23 cellular contexts compared by ENCODE assay signal in genomic region chr10:86655596-86655995, GRCh38. TPM values are rescaled to one million over a fixed set of nuclear protein-coding genes. Genes with fewer than 3 reads are reported as not detected.
A peak's percentile ranks its signal among the peaks of the same experiment; 100 is the strongest.
DNase-seq lines count a peak whose midpoint lies in the region; ATAC-seq, FAIRE-seq and TF ChIP-seq lines count a peak whose summit lies in the region.
"Had no signal": no experiment of that assay in that cellular context is flagged by ENCODE, and none has a peak within 500 bp of the region (broad histone marks: within the 10 kb centered on the region; RNA-seq: fewer than 3 reads in every experiment).

No MANE protein-coding gene starts in this region.

- H4K20me1 ChIP-seq in HepG2 (ENCODE audit: insufficient read depth, low read length) (no peaks in the 10 kb centered on the region), osteoblast (ENCODE audit: insufficient read depth, low read length) (no peaks in the 10 kb centered on the region)

- no TSS peak for BruUV-seq in HepG2 (replicated peaks; lab: Mats Ljungman, UMichigan)

- H3K4me2 ChIP-seq in HepG2 (ENCODE audit: low read depth, low read length) (no peak overlapping the region), osteoblast (ENCODE audit: insufficient read depth, low read length) (no peak overlapping the region)
- H3K4me2 ChIP-seq: GM23338 had no signal

- H3K79me2 ChIP-seq in HepG2 (ENCODE audit: insufficient read depth, low read length) (no peaks in the 10 kb centered on the region), osteoblast (ENCODE audit: insufficient read depth, low read length) (no peaks in the 10 kb centered on the region)

- in situ Hi-C loops in HepG2 (cut with HindIII; ENCODE audit: extremely low pct_ligation_motif_present, low pct_unique_long_range_greater_than_20kb): no loop called here

- H3K27ac ChIP-seq in right lobe of liver: no peak overlapping the region
- H3K27ac ChIP-seq in HepG2 (ENCODE audit: extremely low read length, insufficient read depth, low read length): no peak overlapping the region
- no peak overlapping the region for H3K27ac ChIP-seq in coronary artery
- no peak overlapping the region for H3K27ac ChIP-seq in osteoblast (ENCODE audit: low read depth, low read length)
- H3K27ac ChIP-seq in aorta (ENCODE audit: low read depth in 1 of 2, low read length in 2 of 2): no peak overlapping the region
- H3K27ac ChIP-seq: RWPE1 had no signal

- CTCF ChIA-PET in HepG2 (lab: Yijun Ruan, JAX; ENCODE audit: low intra/inter-chr PET ratio, low total read pairs): no interaction called here

- no peak overlapping the region for H3K9ac ChIP-seq in HepG2 (ENCODE audit: insufficient read depth, low read depth, low read length)

- no peak for TF ChIP-seq RAD21 in HepG2 (CRISPR knock-in tag; IDR thresholded peaks at IDR 0.05)

- H3K27me3 ChIP-seq in right lobe of liver: no peaks in the 10 kb centered on the region
- H3K27me3 ChIP-seq in HepG2 (ENCODE audit: control insufficient read depth in 1 of 2, insufficient read depth in 2 of 2, low read length in 2 of 2): peaks cover 11 to 53% of the 10 kb centered on the region in 2 experiments
- H3K27me3 ChIP-seq in osteoblast (ENCODE audit: insufficient read depth, low read length): peaks cover 2% of the 10 kb centered on the region
- H3K27me3 ChIP-seq in aorta (ENCODE audit: control insufficient read depth in 1 of 2, insufficient read depth in 2 of 2, low read length in 1 of 2): no peaks in the 10 kb centered on the region
- H3K27me3 ChIP-seq: BE2C had no signal

- WGBS in right lobe of liver (ENCODE audit: insufficient coverage, low coverage, low lambda C conversion rate, missing lambda C conversion rate): no CpG with 5 or more reads among the region's 3 CpGs
- no CpG with 5 or more reads among the region's 3 CpGs for WGBS in HepG2 (ENCODE audit: low lambda C conversion rate)
- WGBS in aorta, 2 donors: 92 to 94% methylated on average over 3 of the region's 3 CpGs

- DNase-seq in right lobe of liver: peak in 2 of 3 donors; percentile 2 to 11
- no peak for DNase-seq in HepG2 (ENCODE audit: low spot score)
- peak; percentile 22 for DNase-seq in coronary artery (ENCODE audit: low spot score)
- peak; percentile 52 for DNase-seq in osteoblast (ENCODE audit: insufficient read length, low spot score, missing footprints)
- DNase-seq in aorta: peak; percentile 13 to 59
- DNase-seq in kidney glomerular epithelial cell (lab: John Stamatoyannopoulos, UW): no peak
- no peak for DNase-seq in left lobe of liver (ENCODE audit: low spot score)
- DNase-seq: BE2C; CD4-positive, CD25-positive, alpha-beta regulatory T cell; DMS79 treated with DMSO at 0.1 percent for 48 hours; NCI-H1105; NCI-H146; NCI-H2029; NCI-H345; NCI-H524; NCI-H774; NK-92 treated with Interleukin-12 subunit alpha and Interleukin-12 subunit beta, amount 100 ng/mL, for 24 hours had no signal

- H3K4me1 ChIP-seq in right lobe of liver: no peaks in the 10 kb centered on the region
- H3K4me1 ChIP-seq in HepG2 (ENCODE audit: insufficient read depth, low read length): no peaks in the 10 kb centered on the region
- no peaks in the 10 kb centered on the region for H3K4me1 ChIP-seq in osteoblast (ENCODE audit: insufficient read depth, low read length)
- H3K4me1 ChIP-seq in aorta (ENCODE audit: control insufficient read depth in 1 of 2, insufficient read depth in 2 of 2, low read length in 2 of 2): no peaks in the 10 kb centered on the region

- H3K4me3 ChIP-seq in right lobe of liver (no peak overlapping the region), HepG2 (replicated peaks in 1 of 3; ENCODE audit: insufficient read depth in 1 of 3, low read depth in 2 of 3, low read length in 3 of 3) (no peak overlapping the region), coronary artery (no peak overlapping the region), osteoblast (ENCODE audit: insufficient read depth, low read length) (no peak overlapping the region), aorta (ENCODE audit: low read length in 2 of 2) (no peak overlapping the region)
- H3K4me3 ChIP-seq: GM12878, GM23338 had no signal

- H3K9me3 ChIP-seq in right lobe of liver (no peaks in the 10 kb centered on the region), HepG2 (ENCODE audit: low read length) (no peaks in the 10 kb centered on the region), osteoblast (ENCODE audit: low read depth, low read length) (no peaks in the 10 kb centered on the region), aorta (ENCODE audit: control insufficient read depth, low read length) (no peaks in the 10 kb centered on the region)
- H3K9me3 ChIP-seq: BE2C had no signal

- POLR2A ChIA-PET in HepG2 (lab: Yijun Ruan, JAX): no interaction called here

- ATAC-seq in right lobe of liver (no peak), HepG2 (no peak), aorta (ENCODE audit: low FRiP score) (no peak), left lobe of liver (no peak), HG02885 (IDR thresholded peaks at IDR 0.05; ENCODE audit: poor library complexity, unreplicated experiment) (no peak)
- ATAC-seq: GM12878, GM23338 had no signal

- H2AFZ ChIP-seq in HepG2 (ENCODE audit: low read length) (no peak overlapping the region), osteoblast (ENCODE audit: low read length) (no peak overlapping the region)
- H2AFZ ChIP-seq: GM23338 had no signal

- TF ChIP-seq CTCF in right lobe of liver (IDR thresholded peaks at IDR 0.05) (no peak), HepG2 (CRISPR knock-in tag; IDR thresholded peaks at IDR 0.05) (no peak), coronary artery (IDR thresholded peaks at IDR 0.05) (no peak), osteoblast (IDR thresholded peaks at IDR 0.05; ENCODE audit: extremely low read depth, low read depth, low read length) (no peak)

- TF ChIP-seq POLR2A in right lobe of liver (IDR thresholded peaks at IDR 0.05) (no peak), HepG2 (IDR thresholded peaks at IDR 0.05; ENCODE audit: insufficient read depth in 1 of 2, low read depth in 2 of 2, low read length in 2 of 2) (no peak)

- intact Hi-C loops in right lobe of liver (cut with DNase I) (no loop called here), HepG2 (cut with micrococcal nuclease; ENCODE audit: unreplicated experiment) (no loop called here), aorta (cut with DNase I) (no loop called here)

- no peaks in the 10 kb centered on the region for H3K36me3 ChIP-seq in right lobe of liver
- no peaks in the 10 kb centered on the region for H3K36me3 ChIP-seq in HepG2 (replicated peaks in 1 of 2; ENCODE audit: control insufficient read depth in 1 of 2, insufficient read depth in 2 of 2, low read length in 2 of 2)
- H3K36me3 ChIP-seq in osteoblast (ENCODE audit: insufficient read depth, low read length): no peaks in the 10 kb centered on the region
- H3K36me3 ChIP-seq in aorta (ENCODE audit: control insufficient read depth in 1 of 2, insufficient read depth in 2 of 2, low read length in 1 of 2): no peaks in the 10 kb centered on the region
- H3K36me3 ChIP-seq: BE2C had no signal

- no peak for FAIRE-seq in HepG2 (lab: Jason Lieb, UNC)
- FAIRE-seq: GM12878 had no signal

- TF ChIP-seq EP300 in HepG2 (IDR thresholded peaks at IDR 0.05; ENCODE audit: low read depth in 2 of 2, low read length in 2 of 2) (no peak), HepG2 (CRISPR knock-in tag; IDR thresholded peaks at IDR 0.05; ENCODE audit: borderline replicate concordance) (no peak)

RNA-seq across cellular contexts. Expression of gene OPN4, which starts 1.2 kb away (rescaled TPM):
- total RNA-seq in right lobe of liver (not detected), HepG2 (2016; rRNA removed; fragmentation: Illumina TruSeq; extraction: Trizol) (not detected in 2 replicates), osteoblast (not detected in 2 replicates), aorta (under 1 TPM in 1 of 2 donors, not detected in 1; 0.36 TPM), left lobe of liver (not detected)
- not detected in 2 replicates for total RNA-seq in HepG2 (2016; cell fraction: cytosol; rRNA removed; fragmentation: Illumina TruSeq; extraction: Trizol; ENCODE audit: low read depth)
- not detected in 2 replicates for total RNA-seq in HepG2 (2016; cell fraction: insoluble cytoplasmic fraction; rRNA removed; fragmentation: Illumina TruSeq; extraction: Trizol)
- total RNA-seq in HepG2 (2016; cell fraction: membrane; rRNA removed; fragmentation: Illumina TruSeq; extraction: Trizol): not detected in 2 replicates
- total RNA-seq in HepG2 (2016; cell fraction: nucleus; rRNA removed; fragmentation: Illumina TruSeq; extraction: Trizol): not detected in 2 replicates
- polyA plus RNA-seq in HepG2 (2011; rRNA removed) (not detected in 2 replicates), aorta (not detected)
- not detected in 2 replicates for polyA plus RNA-seq in HepG2 (2011; cell fraction: cytosol; rRNA removed)
- polyA plus RNA-seq in HepG2 (2011; cell fraction: nucleus; rRNA removed): not detected in 2 replicates
- not detected in 2 replicates for polyA plus RNA-seq in HepG2 (2012)
- not detected in 2 replicates for polyA plus RNA-seq in HepG2 (2016; cell fraction: cytosol; fragmentation: Illumina TruSeq; extraction: Trizol; ENCODE audit: low read depth)
- not detected in 2 replicates for polyA plus RNA-seq in HepG2 (2016; cell fraction: insoluble cytoplasmic fraction; fragmentation: Illumina TruSeq; extraction: Trizol; ENCODE audit: low read depth)
- not detected in 2 replicates for polyA plus RNA-seq in HepG2 (2016; cell fraction: membrane; fragmentation: Illumina TruSeq; extraction: Trizol; ENCODE audit: low read depth)
- polyA plus RNA-seq in HepG2 (2016; cell fraction: nucleus; fragmentation: Illumina TruSeq; extraction: Trizol; ENCODE audit: insufficient read depth, low read depth): not detected in 2 replicates
- not detected in 2 replicates for polyA minus RNA-seq in HepG2 (2011; rRNA and poly(A)+ RNA removed; ENCODE audit: low replicate concordance)
- not detected in 2 replicates for polyA minus RNA-seq in HepG2 (2011; cell fraction: cytosol; rRNA and poly(A)+ RNA removed)
- polyA minus RNA-seq in HepG2 (2011; cell fraction: nucleus; rRNA and poly(A)+ RNA removed): not detected in 2 replicates
- total RNA-seq: A673; CD4-positive, CD25-positive, alpha-beta regulatory T cell; GM12878; GM23338 had no signal
- polyA plus RNA-seq: CD4-positive, CD25-positive, alpha-beta regulatory T cell; GM12878; GM23338; IgD-negative memory B cell had no signal

RNA-seq across cellular contexts. Expression of gene LDB3, which starts 12.7 kb away (rescaled TPM):
- total RNA-seq in right lobe of liver: under 1 TPM; 0.07 to 0.29 (median 0.12) TPM
- not detected in 2 replicates for total RNA-seq in HepG2 (2016; rRNA removed; fragmentation: Illumina TruSeq; extraction: Trizol)
- total RNA-seq in HepG2 (2016; cell fraction: cytosol; rRNA removed; fragmentation: Illumina TruSeq; extraction: Trizol; ENCODE audit: low read depth): not detected in 2 replicates
- not detected in 2 replicates for total RNA-seq in HepG2 (2016; cell fraction: insoluble cytoplasmic fraction; rRNA removed; fragmentation: Illumina TruSeq; extraction: Trizol)
- not detected in 2 replicates for total RNA-seq in HepG2 (2016; cell fraction: membrane; rRNA removed; fragmentation: Illumina TruSeq; extraction: Trizol)
- not detected in 2 replicates for total RNA-seq in HepG2 (2016; cell fraction: nucleus; rRNA removed; fragmentation: Illumina TruSeq; extraction: Trizol)
- polyA plus RNA-seq in HepG2 (2011; rRNA removed): not detected in 2 replicates
- not detected in 2 replicates for polyA plus RNA-seq in HepG2 (2011; cell fraction: cytosol; rRNA removed)
- polyA plus RNA-seq in HepG2 (2011; cell fraction: nucleus; rRNA removed): not detected in 2 replicates
- not detected in 2 replicates for polyA plus RNA-seq in HepG2 (2012)
- polyA plus RNA-seq in HepG2 (2016; cell fraction: cytosol; fragmentation: Illumina TruSeq; extraction: Trizol; ENCODE audit: low read depth): not detected in 2 replicates
- not detected in 2 replicates for polyA plus RNA-seq in HepG2 (2016; cell fraction: insoluble cytoplasmic fraction; fragmentation: Illumina TruSeq; extraction: Trizol; ENCODE audit: low read depth)
- polyA plus RNA-seq in HepG2 (2016; cell fraction: membrane; fragmentation: Illumina TruSeq; extraction: Trizol; ENCODE audit: low read depth): not detected in 2 replicates
- polyA plus RNA-seq in HepG2 (2016; cell fraction: nucleus; fragmentation: Illumina TruSeq; extraction: Trizol; ENCODE audit: insufficient read depth, low read depth): not detected in 2 replicates
- polyA minus RNA-seq in HepG2 (2011; rRNA and poly(A)+ RNA removed; ENCODE audit: low replicate concordance): 5.5 TPM in 1 of 2 replicates, not detected in the other
- polyA minus RNA-seq in HepG2 (2011; cell fraction: cytosol; rRNA and poly(A)+ RNA removed): not detected in 2 replicates
- not detected in 2 replicates for polyA minus RNA-seq in HepG2 (2011; cell fraction: nucleus; rRNA and poly(A)+ RNA removed)
- under 0.01 TPM in 2 replicates for total RNA-seq in osteoblast
- total RNA-seq in aorta: 100 to 1,000 TPM in 1 of 2 donors, 10 to 100 TPM in 1; 67.9 to 132 TPM
- 10 to 100 TPM; 11.0 to 32.6 TPM for polyA plus RNA-seq in aorta
- total RNA-seq in left lobe of liver: 0.20 TPM
- total RNA-seq: CD4-positive, CD25-positive, alpha-beta regulatory T cell had no signal
- polyA plus RNA-seq: CD4-positive, CD25-positive, alpha-beta regulatory T cell had no signal

Comparison
In these comparisons a context has a peak if more than half of its experiments do, and no peak if none do; other contexts are left out.
1. DNase-seq: peak in right lobe of liver (2 of 3), coronary artery (single experiment), osteoblast (single experiment) and aorta (2 of 2); none in HepG2 (single experiment), kidney glomerular epithelial cell (single experiment) and left lobe of liver (single experiment).
2. RNA of gene LDB3, which starts 12.7 kb away (total RNA-seq): 67.9 to 132 TPM in aorta; 0.20 TPM in left lobe of liver (single experiment), 0.07 to 0.29 TPM in right lobe of liver, not detected in HepG2 and under 0.01 TPM in osteoblast; every median in the first group is over 10 times any median in the second.